1 cellular context compared by ENCODE assay signal in the genomic region with DNA sequence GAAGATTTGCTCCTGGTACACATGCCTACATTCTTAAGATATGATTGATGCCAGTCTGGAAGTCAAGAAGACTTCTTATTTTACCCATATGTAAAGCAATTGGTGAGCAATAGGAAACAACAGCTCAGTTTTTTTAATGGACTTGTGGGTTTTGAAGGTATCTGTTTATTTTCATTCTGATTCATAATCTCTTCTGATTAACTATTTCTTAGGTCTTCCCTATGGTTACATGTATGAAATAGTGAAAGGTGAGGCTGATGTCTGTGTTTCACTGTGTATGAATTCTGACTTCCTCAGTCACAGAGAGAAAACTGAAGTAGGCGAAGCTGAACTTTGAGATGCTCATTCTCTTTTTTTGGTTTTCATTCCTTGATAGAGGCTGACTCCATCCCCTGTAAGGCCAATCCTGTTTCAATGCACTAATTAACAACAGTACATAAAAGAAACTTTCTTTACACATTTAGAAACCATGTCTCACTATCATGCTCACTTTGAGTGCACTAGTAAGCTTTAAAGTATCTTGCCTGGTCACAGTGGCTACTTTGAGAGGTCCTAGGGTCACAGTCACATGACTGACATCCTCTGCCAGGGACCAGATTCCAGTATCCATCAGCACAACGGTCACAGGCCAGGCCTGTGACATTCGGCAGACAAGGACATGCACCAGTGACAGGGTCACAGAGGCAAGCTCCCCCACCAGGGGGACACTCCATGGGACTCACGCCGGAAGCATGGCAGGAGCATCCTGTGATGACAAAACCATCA.
TF ChIP-seq lines count a peak whose summit lies in the region.

No MANE protein-coding gene starts in this region.

TF ChIP-seq in IMR-90, 13 proteins besides CTCF, POLR2A, EP300 and RAD21 (continued from another document):
- TF ChIP-seq ELK1 (IDR thresholded peaks at IDR 0.05; ENCODE audit: borderline replicate concordance, low read depth, low read length) = no peak
